In genomic region chr4:53010320-53010719, GRCh38 we compare ENCODE assay signal across 15 cellular contexts.
A peak's percentile ranks its signal among the peaks of the same experiment; 100 is the strongest.
DNase-seq lines count a peak whose midpoint lies in the region; ATAC-seq and TF ChIP-seq lines count a peak whose summit lies in the region.
"Had no signal": no experiment of that assay in that cellular context is flagged by ENCODE, and none has a peak within 500 bp of the region (broad histone marks: within the 10 kb centered on the region; RNA-seq: fewer than 3 reads in every experiment).

No MANE protein-coding gene starts in this region.

- no peaks in the 10 kb centered on the region for H3K36me3 ChIP-seq in adrenal gland (replicated peaks in 1 of 2)
- H3K36me3 ChIP-seq in gastroesophageal sphincter, result no peaks in the 10 kb centered on the region
- H3K36me3 ChIP-seq in ovary, result no peaks in the 10 kb centered on the region
- H3K36me3 ChIP-seq: neutrophil had no signal

- H3K4me1 ChIP-seq in adrenal gland (replicated peaks in 1 of 2) (peaks cover 52 to 72% of the 10 kb centered on the region in 2 donors), gastroesophageal sphincter (peaks cover 0 to 49% (median 9%) of the 10 kb centered on the region in 3 donors), ovary (ENCODE audit: insufficient read depth) (peaks cover 30% of the 10 kb centered on the region)

- peak; percentile 39 for DNase-seq in AG08395 (ENCODE audit: low spot score)
- DNase-seq in adrenal gland, result peak; percentile 79 to 93 (median 83)
- peak; percentile 83 to 90 (median 86) for DNase-seq in ovary
- no peak for DNase-seq in NK-92 (lab: John Stamatoyannopoulos, UW; ENCODE audit: unreplicated experiment)
- DNase-seq in natural killer cell treated with Interleukin-12 subunit alpha and Interleukin-12 subunit beta and Interleukin-15 and Interleukin-18, amount 100 ng/mL, for 72 hours (ENCODE audit: low spot score), result no peak
- DNase-seq: activated CD4-positive, alpha-beta T cell treated with anti-CD3 and anti-CD28 coated beads, Interleukin-2, amount 50 U/mL, for 48 hours; activated naive CD8-positive, alpha-beta T cell treated with anti-CD3 and anti-CD28 coated beads, Interleukin-2, amount 50 U/mL, for 24 hours; activated T-cell treated with anti-CD3 and anti-CD28 coated beads, Interleukin-2, amount 50 U/mL, for 72 hours; cortex of kidney; mammary epithelial cell; NCI-H1417 treated with DMSO at 0.1 percent for 48 hours had no signal

- no peak overlapping the region for H3K27ac Mint-ChIP-seq in natural killer cell treated with Interleukin-12 subunit alpha and Interleukin-12 subunit beta and Interleukin-15 and Interleukin-18, amount 100 ng/mL, for 72 hours
- H3K27ac Mint-ChIP-seq: activated naive CD8-positive, alpha-beta T cell treated with anti-CD3 and anti-CD28 coated beads, Interleukin-2, amount 50 U/mL, for 24 hours; activated T-cell treated with anti-CD3 and anti-CD28 coated beads, Interleukin-2, amount 50 U/mL, for 72 hours had no signal

- intact Hi-C loops in adrenal gland (cut with DNase I) (loop anchor here (10.0 kb wide), 3 partner anchors 184 to 1224 kb away; no protein-coding TSS in a partner anchor), ovary (cut with DNase I) (loop anchor here (5.0 to 10.0 kb wide), 7 partner anchors 184 to 1217 kb away; partner anchors contain the start of genes PDGFRA (in 3 of the 4) and FIP1L1 (in 1 of the 4))

- H3K4me3 ChIP-seq in adrenal gland, result no peak overlapping the region
- no peak overlapping the region for H3K4me3 ChIP-seq in gastroesophageal sphincter
- no peak overlapping the region for H3K4me3 ChIP-seq in ovary

- no peaks in the 10 kb centered on the region for H3K9me3 Mint-ChIP-seq in natural killer cell treated with Interleukin-12 subunit alpha and Interleukin-12 subunit beta and Interleukin-15 and Interleukin-18, amount 100 ng/mL, for 72 hours
- H3K9me3 Mint-ChIP-seq: activated naive CD8-positive, alpha-beta T cell treated with anti-CD3 and anti-CD28 coated beads, Interleukin-2, amount 50 U/mL, for 24 hours had no signal

- peak; percentile 67 for ATAC-seq in gastroesophageal sphincter
- ATAC-seq in HG03342 (IDR thresholded peaks at IDR 0.05; ENCODE audit: unreplicated experiment), result no peak
- no peak for ATAC-seq in activated CD4-positive, CD25-positive, alpha-beta regulatory T cell treated with anti-CD3 and anti-CD28 coated beads, Interleukin-2, amount 50 U/mL, for 24 hours
- no peak for ATAC-seq in natural killer cell treated with Interleukin-12 subunit alpha and Interleukin-12 subunit beta and Interleukin-15 and Interleukin-18, amount 100 ng/mL, for 72 hours
- ATAC-seq: activated naive CD8-positive, alpha-beta T cell treated with anti-CD3 and anti-CD28 coated beads, Interleukin-2, amount 50 U/mL, for 24 hours; activated T-cell treated with anti-CD3 and anti-CD28 coated beads, Interleukin-2, amount 50 U/mL, for 72 hours had no signal

- peaks cover 9 to 18% of the 10 kb centered on the region in 2 donors for H3K4me1 Mint-ChIP-seq in natural killer cell treated with Interleukin-12 subunit alpha and Interleukin-12 subunit beta and Interleukin-15 and Interleukin-18, amount 100 ng/mL, for 72 hours (ENCODE audit: low read depth in 2 of 2)

- no peaks in the 10 kb centered on the region for H3K27me3 Mint-ChIP-seq in natural killer cell treated with Interleukin-12 subunit alpha and Interleukin-12 subunit beta and Interleukin-15 and Interleukin-18, amount 100 ng/mL, for 72 hours
- H3K27me3 Mint-ChIP-seq: activated naive CD8-positive, alpha-beta T cell treated with anti-CD3 and anti-CD28 coated beads, Interleukin-2, amount 50 U/mL, for 24 hours had no signal

- TF ChIP-seq POLR2A in adrenal gland (IDR thresholded peaks at IDR 0.05) (no peak), gastroesophageal sphincter (IDR thresholded peaks at IDR 0.05) (no peak), ovary (IDR thresholded peaks at IDR 0.05) (no peak)

- WGBS in adrenal gland, 4 donors, result 28 to 34% (median 32%) methylated on average over 5 of the region's 5 CpGs
- 33 to 36% methylated on average over 3 to 5 of the region's 5 CpGs for WGBS in gastroesophageal sphincter (ENCODE audit: low coverage in 1 of 2), 2 donors
- 9 to 18% (median 11%) methylated on average over 5 of the region's 5 CpGs for WGBS in ovary, 3 donors

- peak; percentile 23 for TF ChIP-seq EP300 in gastroesophageal sphincter (IDR thresholded peaks at IDR 0.05)
- peak; percentile 63 for TF ChIP-seq EP300 in ovary (IDR thresholded peaks at IDR 0.05)

- no peaks in the 10 kb centered on the region for H3K36me3 Mint-ChIP-seq in natural killer cell treated with Interleukin-12 subunit alpha and Interleukin-12 subunit beta and Interleukin-15 and Interleukin-18, amount 100 ng/mL, for 72 hours

- no peak overlapping the region for H3K4me3 Mint-ChIP-seq in natural killer cell treated with Interleukin-12 subunit alpha and Interleukin-12 subunit beta and Interleukin-15 and Interleukin-18, amount 100 ng/mL, for 72 hours
- H3K4me3 Mint-ChIP-seq: activated naive CD8-positive, alpha-beta T cell treated with anti-CD3 and anti-CD28 coated beads, Interleukin-2, amount 50 U/mL, for 24 hours; activated T-cell treated with anti-CD3 and anti-CD28 coated beads, Interleukin-2, amount 50 U/mL, for 72 hours had no signal

- H3K9me3 ChIP-seq in adrenal gland (replicated peaks in 1 of 3) (no peaks in the 10 kb centered on the region), gastroesophageal sphincter (no peaks in the 10 kb centered on the region), ovary (no peaks in the 10 kb centered on the region)
- H3K9me3 ChIP-seq: neutrophil had no signal

- TF ChIP-seq CTCF in adrenal gland (IDR thresholded peaks at IDR 0.05), result no peak
- no peak for TF ChIP-seq CTCF in gastroesophageal sphincter (IDR thresholded peaks at IDR 0.05)
- TF ChIP-seq CTCF in ovary (IDR thresholded peaks at IDR 0.05), result no peak

- H3K27ac ChIP-seq in adrenal gland (peak overlapping the region in 4 of 5 donors; percentile 40 to 81 (median 63)), gastroesophageal sphincter (peak overlapping the region in 2 of 4 donors; percentile 20 to 32), ovary (peak overlapping the region in 1 of 2 donors; percentile 69)
- H3K27ac ChIP-seq: neutrophil had no signal

- H3K27me3 ChIP-seq in adrenal gland (no peaks in the 10 kb centered on the region), gastroesophageal sphincter (no peaks in the 10 kb centered on the region), ovary (no peaks in the 10 kb centered on the region)
- H3K27me3 ChIP-seq: neutrophil had no signal

Comparison
In these comparisons a context has a peak if more than half of its experiments do, and no peak if none do; other contexts are left out.
1. DNase-seq: peak in AG08395 (single experiment), adrenal gland (7 of 7) and ovary (5 of 5); none in NK-92 (single experiment) and natural killer cell treated with Interleukin-12 subunit alpha and Interleukin-12 subunit beta and Interleukin-15 and Interleukin-18, amount 100 ng/mL, for 72 hours (single experiment).